In the genomic region with DNA sequence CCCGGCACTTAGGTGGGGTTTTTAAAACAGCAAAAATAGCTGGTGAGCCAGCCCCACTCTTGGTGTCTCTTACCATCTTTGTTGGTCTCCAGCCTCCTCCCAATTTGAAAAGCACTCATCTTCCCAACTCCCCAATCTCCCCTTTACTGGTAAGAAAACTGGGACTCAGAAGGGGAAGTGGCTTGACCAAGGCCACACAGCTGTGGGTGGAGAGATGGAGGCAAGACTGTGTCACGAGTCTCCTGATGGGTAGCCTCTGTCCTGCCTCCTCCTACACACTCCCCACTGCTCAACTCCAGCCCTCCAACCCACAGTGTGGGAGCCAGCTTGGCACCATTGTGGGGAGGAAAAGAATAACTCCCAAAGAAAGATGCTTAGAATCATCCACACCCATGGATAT, we compare ENCODE assay signal across 30 cellular contexts.
"Had no signal": no experiment of that assay in that cellular context is flagged by ENCODE, and none has a peak within 500 bp of the region (broad histone marks: within the 10 kb centered on the region; RNA-seq: fewer than 3 reads in every experiment).

No MANE protein-coding gene starts in this region.

- H3K36me3 Mint-ChIP-seq: activated naive CD8-positive, alpha-beta T cell treated with anti-CD3 and anti-CD28 coated beads for 36 hours had no signal

- H3K4me1 Mint-ChIP-seq: activated CD4-positive, alpha-beta memory T cell treated with anti-CD3 and anti-CD28 coated beads, Interleukin-2, amount 10 ng/mL, durations not matched to agents 7 days and 5 days; activated CD4-positive, alpha-beta T cell treated with anti-CD3 and anti-CD28 coated beads, Interleukin-2, amount 10 ng/mL, durations not matched to agents 7 days and 5 days; activated naive CD4-positive, alpha-beta T cell treated with anti-CD3 and anti-CD28 coated beads, Interleukin-2, amount 50 U/mL, for 24 hours; activated naive CD8-positive, alpha-beta T cell treated with anti-CD3 and anti-CD28 coated beads for 36 hours; activated naive CD8-positive, alpha-beta T cell treated with anti-CD3 and anti-CD28 coated beads, Interleukin-2, amount 50 U/mL, for 24 hours; WTC11 had no signal

- H3K27me3 ChIP-seq: adrenal gland, body of pancreas, gastroesophageal sphincter, heart right ventricle had no signal

- ATAC-seq: activated naive CD8-positive, alpha-beta T cell treated with anti-CD3 and anti-CD28 coated beads, Interleukin-2, amount 50 U/mL, for 24 hours; body of pancreas; gastroesophageal sphincter; heart right ventricle; WTC11 had no signal

- H3K9me3 Mint-ChIP-seq: activated CD4-positive, alpha-beta memory T cell treated with anti-CD3 and anti-CD28 coated beads, Interleukin-2, amount 10 ng/mL, durations not matched to agents 7 days and 5 days; activated CD4-positive, alpha-beta T cell treated with anti-CD3 and anti-CD28 coated beads, Interleukin-2, amount 10 ng/mL, durations not matched to agents 7 days and 5 days; activated naive CD4-positive, alpha-beta T cell treated with anti-CD3 and anti-CD28 coated beads for 36 hours; activated naive CD4-positive, alpha-beta T cell treated with anti-CD3 and anti-CD28 coated beads, Interleukin-2, amount 50 U/mL, for 24 hours had no signal

- DNase-seq: activated CD4-positive, alpha-beta memory T cell treated with anti-CD3 and anti-CD28 coated beads, Interleukin-2, amount 10 ng/mL, durations not matched to agents 7 days and 5 days; activated CD4-positive, alpha-beta T cell treated with anti-CD3 and anti-CD28 coated beads for 1 hour; activated CD4-positive, alpha-beta T cell treated with anti-CD3 and anti-CD28 coated beads for 4 hours; activated CD4-positive, alpha-beta T cell treated with anti-CD3 and anti-CD28 coated beads, Interleukin-2, amount 10 ng/mL, durations not matched to agents 7 days and 5 days; activated CD4-positive, alpha-beta T cell treated with anti-CD3 and anti-CD28 coated beads, Interleukin-2, amount 50 U/mL, for 4 hours; activated CD8-positive, alpha-beta memory T cell treated with anti-CD3 and anti-CD28 coated beads for 24 hours; activated effector memory CD4-positive, alpha-beta T cell treated with anti-CD3 and anti-CD28 coated beads, Interleukin-2, amount 50 U/mL, for 16 hours; activated naive CD4-positive, alpha-beta T cell treated with anti-CD3 and anti-CD28 coated beads for 36 hours; activated naive CD8-positive, alpha-beta T cell treated with anti-CD3 and anti-CD28 coated beads for 36 hours; activated naive CD8-positive, alpha-beta T cell treated with anti-CD3 and anti-CD28 coated beads, Interleukin-2, amount 50 U/mL, for 24 hours; activated T-cell treated with anti-CD3 and anti-CD28 coated beads, Interleukin-2, amount 50 U/mL, for 48 hours; adrenal gland; amygdala; aorta; body of pancreas; caudate nucleus; cortex of kidney; dermis blood vessel endothelial cell; effector CD8-positive, alpha-beta T cell; esophagus squamous epithelium; foreskin melanocyte; heart right ventricle; T-helper 2 cell had no signal

- H3K27ac ChIP-seq: adrenal gland, body of pancreas, epithelial cell of prostate, esophagus squamous epithelium, gastroesophageal sphincter, heart right ventricle, VCaP had no signal

- H3K4me3 Mint-ChIP-seq: activated CD4-positive, alpha-beta memory T cell treated with anti-CD3 and anti-CD28 coated beads, Interleukin-2, amount 10 ng/mL, durations not matched to agents 7 days and 5 days; activated CD4-positive, alpha-beta T cell treated with anti-CD3 and anti-CD28 coated beads, Interleukin-2, amount 10 ng/mL, durations not matched to agents 7 days and 5 days; activated naive CD4-positive, alpha-beta T cell treated with anti-CD3 and anti-CD28 coated beads for 36 hours; activated naive CD4-positive, alpha-beta T cell treated with anti-CD3 and anti-CD28 coated beads, Interleukin-2, amount 50 U/mL, for 24 hours; activated naive CD8-positive, alpha-beta T cell treated with anti-CD3 and anti-CD28 coated beads for 36 hours; activated naive CD8-positive, alpha-beta T cell treated with anti-CD3 and anti-CD28 coated beads, Interleukin-2, amount 50 U/mL, for 24 hours; activated T-helper 1 cell treated with anti-CD3 and anti-CD28 coated beads, Interleukin-12 subunit alpha, Interleukin-12 subunit beta, Interleukin-2, Interleukin-4 antibody, amounts not matched to agents 30 ng/mL and 10 ng/mL and 1 ng/mL, durations not matched to agents 14 hours and 24 hours and 36 hours; WTC11 had no signal

- H3K27ac Mint-ChIP-seq: activated CD4-positive, alpha-beta memory T cell treated with anti-CD3 and anti-CD28 coated beads, Interleukin-2, amount 10 ng/mL, durations not matched to agents 7 days and 5 days; activated CD4-positive, alpha-beta T cell treated with anti-CD3 and anti-CD28 coated beads, Interleukin-2, amount 10 ng/mL, durations not matched to agents 7 days and 5 days; activated naive CD4-positive, alpha-beta T cell treated with anti-CD3 and anti-CD28 coated beads for 36 hours; activated naive CD4-positive, alpha-beta T cell treated with anti-CD3 and anti-CD28 coated beads, Interleukin-2, amount 50 U/mL, for 24 hours; activated naive CD8-positive, alpha-beta T cell treated with anti-CD3 and anti-CD28 coated beads for 36 hours; activated naive CD8-positive, alpha-beta T cell treated with anti-CD3 and anti-CD28 coated beads, Interleukin-2, amount 50 U/mL, for 24 hours; activated T-helper 1 cell treated with anti-CD3 and anti-CD28 coated beads, Interleukin-12 subunit alpha, Interleukin-12 subunit beta, Interleukin-2, Interleukin-4 antibody, amounts not matched to agents 30 ng/mL and 10 ng/mL and 1 ng/mL, durations not matched to agents 14 hours and 24 hours and 36 hours; activated T-helper 2 cell treated with anti-CD3 and anti-CD28 coated beads, Interferon-gamma antibody, Interleukin-2, Interleukin-4, amounts not matched to agents 10 μg/mL and 5 μg/mL and 100 μg/mL, durations not matched to agents 14 hours and 24 hours and 36 hours; WTC11 had no signal

- H3K4me1 ChIP-seq: adrenal gland, body of pancreas had no signal

- H3K4me3 ChIP-seq: adrenal gland, body of pancreas, esophagus squamous epithelium, gastroesophageal sphincter, heart right ventricle had no signal

- H3K36me3 ChIP-seq: adrenal gland, esophagus squamous epithelium, gastroesophageal sphincter, heart right ventricle had no signal
